ENCODE assay signal across 27 cellular contexts in the genomic region with DNA sequence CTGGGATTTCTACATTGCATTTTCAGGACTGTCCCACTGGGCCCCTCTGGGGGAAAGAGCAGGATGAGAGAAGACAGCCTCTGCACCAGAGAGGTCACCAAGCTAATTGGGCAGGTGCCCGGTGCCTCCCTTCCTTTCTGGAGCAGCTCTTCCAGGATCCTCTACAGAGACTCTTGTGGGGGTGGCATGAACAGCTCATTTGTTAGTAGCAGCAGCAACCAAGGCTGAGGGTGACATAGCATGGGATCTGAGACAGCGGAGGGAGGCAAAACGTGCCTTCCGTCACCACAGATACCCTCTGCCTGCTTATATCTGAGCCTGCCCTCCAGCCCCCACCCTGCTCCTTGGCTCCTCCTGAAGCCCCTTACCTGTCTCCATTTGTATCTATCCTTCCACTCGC.
"Had no signal": no experiment of that assay in that cellular context is flagged by ENCODE, and none has a peak within 500 bp of the region (broad histone marks: within the 10 kb centered on the region; RNA-seq: fewer than 3 reads in every experiment).

No MANE protein-coding gene starts in this region.

- DNase-seq: dermis blood vessel endothelial cell; effector memory CD4-positive, alpha-beta T cell; foreskin keratinocyte; heart left ventricle; kidney; mesendoderm; midbrain; natural killer cell; occipital lobe; spleen; stimulated activated CD4-positive, alpha-beta T cell treated with anti-CD3 and anti-CD28 coated beads, Interleukin-15, amount 100 ng/mL, for 24 hours; stimulated activated CD4-positive, alpha-beta T cell treated with anti-CD3 and anti-CD28 coated beads, Interleukin-2, amount 100 ng/mL, for 48 hours; stimulated activated naive B cell treated with anti-CD40 and anti-IgM and Interleukin-4, amounts not matched to agents 10 μg/mL and 1 μg/mL and 100 μg/mL, for 72 hours; upper lobe of right lung; uterus had no signal

- H3K27ac Mint-ChIP-seq: natural killer cell; stimulated activated naive B cell treated with anti-CD40 and anti-IgM and Interleukin-4, amounts not matched to agents 10 μg/mL and 1 μg/mL and 100 μg/mL, for 72 hours; stimulated activated naive CD8-positive, alpha-beta T cell treated with anti-CD3 and anti-CD28 coated beads, Interleukin-15, Interleukin-2, amounts not matched to agents 100 ng/mL and 50 ng/mL, for 24 hours had no signal

- H3K4me3 Mint-ChIP-seq: natural killer cell; stimulated activated naive B cell treated with anti-CD40 and anti-IgM and Interleukin-4, amounts not matched to agents 10 μg/mL and 1 μg/mL and 100 μg/mL, for 72 hours; stimulated activated naive CD8-positive, alpha-beta T cell treated with anti-CD3 and anti-CD28 coated beads, Interleukin-15, Interleukin-2, amounts not matched to agents 100 ng/mL and 50 ng/mL, for 24 hours had no signal

- H3K79me2 ChIP-seq: hepatocyte had no signal

- H3K4me1 Mint-ChIP-seq: natural killer cell; stimulated activated naive B cell treated with anti-CD40 and anti-IgM and Interleukin-4, amounts not matched to agents 10 μg/mL and 1 μg/mL and 100 μg/mL, for 72 hours had no signal

- H3K27me3 ChIP-seq: esophagus muscularis mucosa, foreskin keratinocyte, gastroesophageal sphincter, heart left ventricle, hepatocyte, right atrium auricular region, spleen, tibial nerve, upper lobe of right lung, uterus had no signal

- H3K9me3 Mint-ChIP-seq: natural killer cell; stimulated activated naive B cell treated with anti-CD40 and anti-IgM and Interleukin-4, amounts not matched to agents 10 μg/mL and 1 μg/mL and 100 μg/mL, for 72 hours; stimulated activated naive CD8-positive, alpha-beta T cell treated with anti-CD3 and anti-CD28 coated beads, Interleukin-15, Interleukin-2, amounts not matched to agents 100 ng/mL and 50 ng/mL, for 24 hours had no signal

- FAIRE-seq: endothelial cell of umbilical vein, kidney had no signal

- H3K27ac ChIP-seq: coronary artery, esophagus muscularis mucosa, foreskin keratinocyte, gastroesophageal sphincter, hepatocyte, prostate gland, right atrium auricular region, spleen, thoracic aorta, tibial nerve, upper lobe of right lung, uterus had no signal

- H2AFZ ChIP-seq: hepatocyte had no signal

- H3K4me2 ChIP-seq: hepatocyte had no signal

- H3K36me3 ChIP-seq: esophagus muscularis mucosa, gastroesophageal sphincter, heart left ventricle, prostate gland, right atrium auricular region, thoracic aorta, tibial nerve, upper lobe of right lung, uterus had no signal

- H3K9me3 ChIP-seq: esophagus muscularis mucosa, gastroesophageal sphincter, heart left ventricle, prostate gland, right atrium auricular region, spleen, thoracic aorta, tibial nerve, upper lobe of right lung, uterus had no signal

- H3K4me3 ChIP-seq: coronary artery, esophagus muscularis mucosa, gastroesophageal sphincter, heart left ventricle, hepatocyte, lung, prostate gland, right atrium auricular region, spleen, thoracic aorta, tibial nerve, upper lobe of right lung, uterus had no signal

- ATAC-seq: gastroesophageal sphincter; left lobe of liver; natural killer cell; stimulated activated naive B cell treated with anti-CD40 and anti-IgM and Interleukin-4, amounts not matched to agents 10 μg/mL and 1 μg/mL and 100 μg/mL, for 72 hours had no signal

- H3K27me3 Mint-ChIP-seq: stimulated activated naive B cell treated with anti-CD40 and anti-IgM and Interleukin-4, amounts not matched to agents 10 μg/mL and 1 μg/mL and 100 μg/mL, for 72 hours; stimulated activated naive CD8-positive, alpha-beta T cell treated with anti-CD3 and anti-CD28 coated beads, Interleukin-15, Interleukin-2, amounts not matched to agents 100 ng/mL and 50 ng/mL, for 24 hours had no signal

- H3K36me3 Mint-ChIP-seq: natural killer cell had no signal

- H3K4me1 ChIP-seq: foreskin keratinocyte, gastroesophageal sphincter, prostate gland, right atrium auricular region, spleen, tibial nerve, upper lobe of right lung, uterus had no signal
